1 cellular context compared by ENCODE assay signal in the genomic region with DNA sequence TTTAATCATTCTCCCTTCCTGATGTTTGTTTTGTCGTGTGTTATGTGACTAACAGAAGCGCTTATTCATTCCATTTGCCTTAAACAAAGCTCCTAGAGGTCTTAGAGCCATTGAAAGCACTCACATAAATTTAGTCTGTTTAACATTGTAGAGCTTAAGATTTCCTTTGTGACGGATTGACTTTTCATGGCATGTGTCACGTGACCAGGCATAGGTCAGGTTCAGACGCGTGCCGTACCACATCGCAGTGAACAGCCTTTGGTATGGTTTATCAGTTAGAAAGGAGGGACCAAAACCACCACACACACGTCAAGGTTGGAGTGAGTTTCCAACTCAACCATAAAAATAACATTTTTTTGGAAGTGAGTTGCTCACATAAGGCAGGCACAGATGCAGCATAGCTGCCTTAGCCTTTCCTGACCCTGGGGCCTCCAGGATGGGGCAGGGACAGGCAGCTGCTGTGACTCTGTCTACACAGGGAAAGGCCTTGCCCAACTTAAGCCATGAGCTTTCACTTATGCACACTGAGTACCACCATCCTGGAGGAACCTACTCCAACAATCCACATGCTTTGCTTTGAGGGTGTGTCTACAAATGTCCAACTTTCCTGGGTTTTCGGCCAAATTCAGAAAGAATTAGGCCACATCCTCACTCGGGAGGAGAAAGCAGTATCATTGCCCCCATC.
TF ChIP-seq lines count a peak whose summit lies in the region.

No MANE protein-coding gene starts in this region.

TF ChIP-seq in HepG2, 621 proteins besides CTCF, POLR2A, EP300 and RAD21 (continued from another document):
- TF ChIP-seq, protein P1, sequence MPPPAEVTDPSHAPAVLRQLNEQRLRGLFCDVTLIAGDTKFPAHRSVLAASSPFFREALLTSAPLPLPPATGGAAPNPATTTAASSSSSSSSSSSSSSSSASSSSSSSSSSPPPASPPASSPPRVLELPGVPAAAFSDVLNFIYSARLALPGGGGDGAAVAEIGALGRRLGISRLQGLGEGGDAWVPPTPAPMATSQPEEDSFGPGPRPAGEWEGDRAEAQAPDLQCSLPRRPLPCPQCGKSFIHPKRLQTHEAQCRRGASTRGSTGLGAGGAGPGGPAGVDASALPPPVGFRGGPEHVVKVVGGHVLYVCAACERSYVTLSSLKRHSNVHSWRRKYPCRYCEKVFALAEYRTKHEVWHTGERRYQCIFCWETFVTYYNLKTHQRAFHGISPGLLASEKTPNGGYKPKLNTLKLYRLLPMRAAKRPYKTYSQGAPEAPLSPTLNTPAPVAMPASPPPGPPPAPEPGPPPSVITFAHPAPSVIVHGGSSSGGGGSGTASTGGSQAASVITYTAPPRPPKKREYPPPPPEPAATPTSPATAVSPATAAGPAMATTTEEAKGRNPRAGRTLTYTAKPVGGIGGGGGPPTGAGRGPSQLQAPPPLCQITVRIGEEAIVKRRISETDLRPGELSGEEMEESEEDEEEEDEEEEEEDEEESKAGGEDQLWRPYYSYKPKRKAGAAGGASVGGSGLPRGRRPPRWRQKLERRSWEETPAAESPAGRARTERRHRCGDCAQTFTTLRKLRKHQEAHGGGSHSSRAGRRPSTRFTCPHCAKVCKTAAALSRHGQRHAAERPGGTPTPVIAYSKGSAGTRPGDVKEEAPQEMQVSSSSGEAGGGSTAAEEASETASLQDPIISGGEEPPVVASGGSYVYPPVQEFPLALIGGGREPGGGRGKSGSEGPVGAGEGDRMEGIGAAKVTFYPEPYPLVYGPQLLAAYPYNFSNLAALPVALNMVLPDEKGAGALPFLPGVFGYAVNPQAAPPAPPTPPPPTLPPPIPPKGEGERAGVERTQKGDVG (CRISPR knock-in tag; IDR thresholded peaks at IDR 0.05; ENCODE audit: borderline replicate concordance) = no peak
- TF ChIP-seq, protein P2, sequence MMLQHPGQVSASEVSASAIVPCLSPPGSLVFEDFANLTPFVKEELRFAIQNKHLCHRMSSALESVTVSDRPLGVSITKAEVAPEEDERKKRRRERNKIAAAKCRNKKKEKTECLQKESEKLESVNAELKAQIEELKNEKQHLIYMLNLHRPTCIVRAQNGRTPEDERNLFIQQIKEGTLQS (CRISPR knock-in tag; IDR thresholded peaks at IDR 0.05) = no peak
- TF ChIP-seq NPAS2 (CRISPR knock-in tag; IDR thresholded peaks at IDR 0.05; ENCODE audit: borderline replicate concordance) = no peak
- TF ChIP-seq, protein P3, sequence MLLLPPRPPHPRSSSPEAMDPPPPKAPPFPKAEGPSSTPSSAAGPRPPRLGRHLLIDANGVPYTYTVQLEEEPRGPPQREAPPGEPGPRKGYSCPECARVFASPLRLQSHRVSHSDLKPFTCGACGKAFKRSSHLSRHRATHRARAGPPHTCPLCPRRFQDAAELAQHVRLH (CRISPR knock-in tag; IDR thresholded peaks at IDR 0.05; ENCODE audit: borderline replicate concordance, low read depth) = no peak
- TF ChIP-seq ZNF441 (CRISPR knock-in tag; IDR thresholded peaks at IDR 0.05; ENCODE audit: borderline replicate concordance) = no peak
TF ChIP-seq in HepG2: peak in this region for 2.
